7 cellular contexts compared by ENCODE assay signal in the genomic region with DNA sequence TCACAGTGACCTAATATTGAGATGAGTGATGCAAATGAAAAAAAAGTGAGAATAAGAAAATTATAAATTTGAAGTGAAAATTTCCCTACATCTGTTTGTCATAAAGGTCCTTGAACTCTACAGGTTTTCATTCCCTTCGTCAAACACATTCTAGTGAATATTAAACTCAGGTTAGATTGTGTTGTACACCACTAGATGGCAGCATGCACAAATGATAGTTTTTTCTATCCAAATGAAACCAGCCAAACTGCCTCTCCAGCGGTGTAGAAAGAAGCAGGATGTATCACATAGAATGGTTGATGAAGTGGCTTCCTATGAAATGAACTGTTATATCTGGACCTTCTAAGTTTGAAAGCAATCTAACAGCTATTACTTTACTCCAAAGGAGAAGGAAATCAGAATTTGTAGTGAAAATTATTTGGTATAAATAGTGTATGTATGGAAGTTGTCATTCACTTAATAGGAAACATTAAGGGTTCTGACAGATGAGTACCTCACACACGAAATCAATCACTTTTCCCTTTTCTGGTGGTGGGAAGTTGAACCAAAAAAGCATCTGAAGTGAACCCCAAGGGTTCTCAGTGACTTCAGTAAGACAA.
DNase-seq lines count a peak whose midpoint lies in the region; ATAC-seq and TF ChIP-seq lines count a peak whose summit lies in the region.

No MANE protein-coding gene starts in this region.

- peak; percentile 65 for DNase-seq in EH (ENCODE audit: low read depth)
- peak; percentile 40 for DNase-seq in NCI-H226
- DNase-seq in activated naive CD8-positive, alpha-beta T cell treated with anti-CD3 and anti-CD28 coated beads, Interleukin-2, amount 10 ng/mL, durations not matched to agents 7 days and 5 days, result no peak
- no peak for DNase-seq in Right ventricle myocardium superior
- peak; percentile 27 for DNase-seq in retinal pigment epithelial cell (ENCODE audit: low read depth)

- POLR2A ChIA-PET in activated naive CD8-positive, alpha-beta T cell treated with anti-CD3 and anti-CD28 coated beads, Interleukin-2, amount 10 ng/mL, durations not matched to agents 7 days and 5 days (lab: Charles Lee), result no interaction called here

- peaks cover 5% of the 10 kb centered on the region for H3K27me3 Mint-ChIP-seq in activated naive CD8-positive, alpha-beta T cell treated with anti-CD3 and anti-CD28 coated beads, Interleukin-2, amount 10 ng/mL, durations not matched to agents 7 days and 5 days

- intact Hi-C loops in Right ventricle myocardium superior (cut with DNase I), result no loop called here

- H3K4me3 Mint-ChIP-seq in activated naive CD8-positive, alpha-beta T cell treated with anti-CD3 and anti-CD28 coated beads, Interleukin-2, amount 10 ng/mL, durations not matched to agents 7 days and 5 days, result no peak overlapping the region

- ATAC-seq in GM19372 (IDR thresholded peaks at IDR 0.05; ENCODE audit: low read depth, unreplicated experiment) (peak; percentile 73), HG03280 (IDR thresholded peaks at IDR 0.05; ENCODE audit: unreplicated experiment) (peak; percentile 71), Right ventricle myocardium superior (ENCODE audit: poor library complexity) (peak; percentile 82)
- peak; percentile 88 for ATAC-seq in activated naive CD8-positive, alpha-beta T cell treated with anti-CD3 and anti-CD28 coated beads, Interleukin-2, amount 10 ng/mL, durations not matched to agents 7 days and 5 days (ENCODE audit: low read depth)

- no peaks in the 10 kb centered on the region for H3K9me3 Mint-ChIP-seq in activated naive CD8-positive, alpha-beta T cell treated with anti-CD3 and anti-CD28 coated beads, Interleukin-2, amount 10 ng/mL, durations not matched to agents 7 days and 5 days

- H3K36me3 Mint-ChIP-seq in activated naive CD8-positive, alpha-beta T cell treated with anti-CD3 and anti-CD28 coated beads, Interleukin-2, amount 10 ng/mL, durations not matched to agents 7 days and 5 days, result no peaks in the 10 kb centered on the region

- H3K27ac Mint-ChIP-seq in activated naive CD8-positive, alpha-beta T cell treated with anti-CD3 and anti-CD28 coated beads, Interleukin-2, amount 10 ng/mL, durations not matched to agents 7 days and 5 days, result no peak overlapping the region

- H3K4me3 ChIP-seq in retinal pigment epithelial cell (ENCODE audit: low read length), result no peak overlapping the region

- peaks cover 8% of the 10 kb centered on the region for H3K4me1 Mint-ChIP-seq in activated naive CD8-positive, alpha-beta T cell treated with anti-CD3 and anti-CD28 coated beads, Interleukin-2, amount 10 ng/mL, durations not matched to agents 7 days and 5 days

- TF ChIP-seq CTCF in retinal pigment epithelial cell (conservative IDR thresholded peaks at IDR 0.05; ENCODE audit: low read depth, low read length), result peak; percentile 48

Comparison
In these comparisons a context has a peak if more than half of its experiments do, and no peak if none do; other contexts are left out.
1. DNase-seq: peak in EH (single experiment), NCI-H226 (single experiment) and retinal pigment epithelial cell (single experiment); none in activated naive CD8-positive, alpha-beta T cell treated with anti-CD3 and anti-CD28 coated beads, Interleukin-2, amount 10 ng/mL, durations not matched to agents 7 days and 5 days (single experiment) and Right ventricle myocardium superior (single experiment).
2. Peak in every context shown above with its lines, with median percentiles within 50 percentile points of each other: ATAC-seq.